In genomic region chr22:39130152-39130704, GRCh38 we compare ENCODE assay signal across 20 cellular contexts. TPM values are rescaled to one million over a fixed set of nuclear protein-coding genes. Genes with fewer than 3 reads are reported as not detected.
"Had no signal": no experiment of that assay in that cellular context is flagged by ENCODE, and none has a peak within 500 bp of the region (broad histone marks: within the 10 kb centered on the region; RNA-seq: fewer than 3 reads in every experiment).

No MANE protein-coding gene starts in this region.

- DNase-seq: activated B cell treated with CpG ODN at 0.5 μM for 24 hours; activated CD4-positive, alpha-beta T cell treated with anti-CD3 and anti-CD28 coated beads, Interleukin-2, amount 10 ng/mL, durations not matched to agents 24 days and 14 days; activated CD8-positive, alpha-beta memory T cell treated with anti-CD3 and anti-CD28 coated beads, Interleukin-2, amount 50 U/mL, for 48 hours; activated CD8-positive, alpha-beta T cell treated with anti-CD3 and anti-CD28 coated beads, Interleukin-2, amount 10 ng/mL, durations not matched to agents 7 days and 5 days; activated naive CD4-positive, alpha-beta T cell treated with Interleukin-2 at 50 U/mL for 16 hours; anterior cingulate cortex; dermis blood vessel endothelial cell; mammary epithelial cell; occipital lobe; right cardiac atrium; stimulated activated naive CD8-positive, alpha-beta T cell treated with anti-CD3 and anti-CD28 coated beads, Interleukin-15, amount 100 ng/mL, for 72 hours; T-helper 2 cell; testis; upper lobe of right lung had no signal

- FAIRE-seq: keratinocyte had no signal

- H3K4me3 ChIP-seq: spleen, testis, upper lobe of right lung had no signal

- H3K27ac ChIP-seq: testis, upper lobe of right lung had no signal

- H3K9me3 ChIP-seq: spleen, testis, upper lobe of right lung had no signal

- H3K27me3 ChIP-seq: spleen, testis, upper lobe of right lung had no signal

RNA-seq across cellular contexts. Expression of gene APOBEC3H, which starts 33.2 kb away (rescaled TPM):
- total RNA-seq: cerebellum, dermis blood vessel endothelial cell, esophagus mucosa, left lobe of liver, occipital lobe, progenitor cell of endocrine pancreas had no signal
